In the genomic region with DNA sequence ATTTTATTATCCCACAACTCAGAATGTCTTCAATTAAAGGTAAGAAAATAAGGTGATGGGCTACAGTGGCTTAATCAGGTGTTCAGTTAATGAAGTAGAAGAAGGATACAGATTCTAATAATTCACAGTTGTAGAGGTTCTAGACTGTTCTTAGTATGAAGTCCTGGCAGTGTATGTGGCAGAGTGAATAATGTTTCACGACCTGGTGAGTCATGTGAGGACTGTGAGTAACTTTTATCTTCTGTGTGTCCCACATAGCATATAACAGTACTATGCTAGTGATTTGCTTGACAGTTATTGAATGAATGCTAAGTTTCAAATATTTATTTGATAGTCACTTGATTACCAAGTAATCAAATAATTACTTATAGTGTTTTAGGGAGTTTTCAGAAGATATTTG, we compare ENCODE assay signal across 13 cellular contexts. TPM values are rescaled to one million over a fixed set of nuclear protein-coding genes. Genes with fewer than 3 reads are reported as not detected.
DNase-seq lines count a peak whose midpoint lies in the region; ATAC-seq and TF ChIP-seq lines count a peak whose summit lies in the region.
"Had no signal": no experiment of that assay in that cellular context is flagged by ENCODE, and none has a peak within 500 bp of the region (broad histone marks: within the 10 kb centered on the region; RNA-seq: fewer than 3 reads in every experiment).

No MANE protein-coding gene starts in this region.

- H2AFZ ChIP-seq in HCT116 (ENCODE audit: low read depth, low read length, poor library complexity, severe bottlenecking): no peak overlapping the region

- 0 out of 2 replicates have a peak, but pooled peaks cover 3% of the 10 kb centered on the region for H4K20me1 ChIP-seq in HCT116 (ENCODE audit: insufficient read depth)

- H3K4me3 Mint-ChIP-seq in activated naive CD8-positive, alpha-beta T cell treated with anti-CD3 and anti-CD28 coated beads, Interleukin-2, amount 50 U/mL, for 24 hours: no peak overlapping the region
- no peak overlapping the region for H3K4me3 Mint-ChIP-seq in stimulated activated naive B cell treated with anti-CD40 and anti-IgM and Interleukin-4, amounts not matched to agents 10 μg/mL and 1 μg/mL and 100 μg/mL, for 72 hours
- H3K4me3 Mint-ChIP-seq: IgD-negative memory B cell; stimulated activated naive CD8-positive, alpha-beta T cell treated with anti-CD3 and anti-CD28 coated beads, Interleukin-15, Interleukin-2, amounts not matched to agents 100 ng/mL and 50 ng/mL, for 24 hours had no signal

- TF ChIP-seq CTCF in HCT116 (IDR thresholded peaks at IDR 0.05 in 2 of 3, conservative IDR thresholded peaks at IDR 0.05 in 1 of 3; ENCODE audit: borderline replicate concordance in 1 of 3, insufficient read depth in 1 of 3, low read depth in 2 of 3, low read length in 2 of 3): no peak
- TF ChIP-seq CTCF in lower leg skin (IDR thresholded peaks at IDR 0.05): no peak

- intact Hi-C loops in HCT116 (cut with micrococcal nuclease): no loop called here
- intact Hi-C loops in lower leg skin (cut with DNase I; ENCODE audit: low total_unique reads): no loop called here

- no peaks in the 10 kb centered on the region for H3K9me3 ChIP-seq in HCT116 (ENCODE audit: control insufficient read depth in 1 of 2, insufficient read depth in 1 of 2, low read depth in 1 of 2, low read length in 2 of 2)
- H3K9me3 ChIP-seq: SJCRH30 had no signal

- peak overlapping the region; percentile 15 for H3K27ac Mint-ChIP-seq in activated naive CD8-positive, alpha-beta T cell treated with anti-CD3 and anti-CD28 coated beads, Interleukin-2, amount 50 U/mL, for 24 hours
- H3K27ac Mint-ChIP-seq in stimulated activated naive B cell treated with anti-CD40 and anti-IgM and Interleukin-4, amounts not matched to agents 10 μg/mL and 1 μg/mL and 100 μg/mL, for 72 hours: no peak overlapping the region
- H3K27ac Mint-ChIP-seq: stimulated activated naive CD8-positive, alpha-beta T cell treated with anti-CD3 and anti-CD28 coated beads, Interleukin-15, Interleukin-2, amounts not matched to agents 100 ng/mL and 50 ng/mL, for 24 hours had no signal

- no peak for TF ChIP-seq POLR2A in HCT116 (IDR thresholded peaks at IDR 0.05; ENCODE audit: borderline replicate concordance, extremely low read depth, insufficient read depth, insufficient read length)
- TF ChIP-seq POLR2A in lower leg skin (IDR thresholded peaks at IDR 0.05): no peak

- H3K79me2 ChIP-seq in HCT116 (ENCODE audit: insufficient read depth, low read length): peaks cover 71% of the 10 kb centered on the region

- H3K36me3 Mint-ChIP-seq in activated naive CD8-positive, alpha-beta T cell treated with anti-CD3 and anti-CD28 coated beads, Interleukin-2, amount 50 U/mL, for 24 hours (ENCODE audit: low read depth): peaks cover 20% of the 10 kb centered on the region
- H3K36me3 Mint-ChIP-seq in stimulated activated naive B cell treated with anti-CD40 and anti-IgM and Interleukin-4, amounts not matched to agents 10 μg/mL and 1 μg/mL and 100 μg/mL, for 72 hours: peaks cover 9 to 16% of the 10 kb centered on the region in 2 donors

- TF ChIP-seq RAD21 in HCT116 (IDR thresholded peaks at IDR 0.05; ENCODE audit: low read depth): no peak

- WGBS in lower leg skin, 2 donors: 14 to 15% methylated on average over 1 of the region's 1 CpG

- peaks cover 10% of the 10 kb centered on the region for H3K4me1 Mint-ChIP-seq in activated naive CD8-positive, alpha-beta T cell treated with anti-CD3 and anti-CD28 coated beads, Interleukin-2, amount 50 U/mL, for 24 hours
- H3K4me1 Mint-ChIP-seq in stimulated activated naive B cell treated with anti-CD40 and anti-IgM and Interleukin-4, amounts not matched to agents 10 μg/mL and 1 μg/mL and 100 μg/mL, for 72 hours: peaks cover 4 to 8% of the 10 kb centered on the region in 2 donors

- H3K4me1 ChIP-seq in HCT116 (ENCODE audit: control insufficient read depth in 1 of 2, insufficient read depth in 2 of 2, low read length in 2 of 2): peaks cover 0 to 7% of the 10 kb centered on the region in 2 experiments; a peak in 1 of 4 replicates
- H3K4me1 ChIP-seq: SJCRH30 had no signal

- no peak overlapping the region for H3K4me3 ChIP-seq in HCT116 (replicated peaks in 1 of 2; ENCODE audit: low read depth in 1 of 2, low read length in 2 of 2)
- H3K4me3 ChIP-seq in lower leg skin (ENCODE audit: low read depth, poor library complexity, severe bottlenecking): no peak overlapping the region
- H3K4me3 ChIP-seq: SJCRH30 had no signal

- no peaks in the 10 kb centered on the region for H3K9me3 Mint-ChIP-seq in activated naive CD8-positive, alpha-beta T cell treated with anti-CD3 and anti-CD28 coated beads, Interleukin-2, amount 50 U/mL, for 24 hours
- H3K9me3 Mint-ChIP-seq in stimulated activated naive B cell treated with anti-CD40 and anti-IgM and Interleukin-4, amounts not matched to agents 10 μg/mL and 1 μg/mL and 100 μg/mL, for 72 hours: no peaks in the 10 kb centered on the region
- H3K9me3 Mint-ChIP-seq: IgD-negative memory B cell; stimulated activated naive CD8-positive, alpha-beta T cell treated with anti-CD3 and anti-CD28 coated beads, Interleukin-15, Interleukin-2, amounts not matched to agents 100 ng/mL and 50 ng/mL, for 24 hours had no signal

- no TSS peak for BruUV-seq in HCT116 (replicated peaks; lab: Mats Ljungman, UMichigan)

- H3K4me2 ChIP-seq in HCT116 (ENCODE audit: low read length): no peak overlapping the region

- DNase-seq in AG08396 (ENCODE audit: low spot score) (peak; percentile 28), HCT116 (ENCODE audit: low read depth, low spot score) (no peak), iris pigment epithelial cell (ENCODE audit: low read depth) (peak; percentile 82), SIG-M5 (lab: John Stamatoyannopoulos, UW) (no peak), lower leg skin (ENCODE audit: low spot score in 2 of 2) (no peak)
- DNase-seq in activated naive CD8-positive, alpha-beta T cell treated with anti-CD3 and anti-CD28 coated beads, Interleukin-2, amount 50 U/mL, for 24 hours: no peak
- DNase-seq in stimulated activated naive B cell treated with anti-CD40 and anti-IgM and Interleukin-4, amounts not matched to agents 10 μg/mL and 1 μg/mL and 100 μg/mL, for 72 hours: no peak
- DNase-seq: NCI-H2171; SJCRH30; stimulated activated CD4-positive, alpha-beta T cell treated with anti-CD3 and anti-CD28 coated beads, Interleukin-12 subunit alpha, Interleukin-12 subunit beta, amount 100 ng/mL, for 4 hours had no signal

- RAD21 ChIA-PET in HCT116 (lab: Charles Lee; ENCODE audit: low non-redundant PET in 1 of 2, low total read pairs in 2 of 2, uncharacterized antibody in 2 of 2, unreplicated experiment in 2 of 2): no interaction called here

- H3K9me2 ChIP-seq in HCT116 (ENCODE audit: insufficient read depth): no peaks in the 10 kb centered on the region

- H3K9ac ChIP-seq in HCT116 (ENCODE audit: low read length): no peak overlapping the region

- H3K27ac ChIP-seq in HCT116 (ENCODE audit: low read depth, low read length): no peak overlapping the region
- H3K27ac ChIP-seq: SJCRH30 had no signal

- ATAC-seq in HCT116 (peak; percentile 52; the same call in 1 of the 2 replicates), HG03108 (IDR thresholded peaks at IDR 0.05; ENCODE audit: unreplicated experiment) (no peak)
- peak; percentile 100 for ATAC-seq in activated naive CD8-positive, alpha-beta T cell treated with anti-CD3 and anti-CD28 coated beads, Interleukin-2, amount 50 U/mL, for 24 hours
- no peak for ATAC-seq in stimulated activated naive B cell treated with anti-CD40 and anti-IgM and Interleukin-4, amounts not matched to agents 10 μg/mL and 1 μg/mL and 100 μg/mL, for 72 hours (replicated peaks)

- H3K27me3 ChIP-seq in HCT116 (ENCODE audit: insufficient read depth, low read length): no peaks in the 10 kb centered on the region
- H3K27me3 ChIP-seq: SJCRH30 had no signal

- H3K36me3 ChIP-seq in HCT116 (ENCODE audit: control insufficient read depth in 1 of 2, insufficient read depth in 2 of 2, low read length in 2 of 2): peaks cover 15 to 23% of the 10 kb centered on the region in 2 experiments; a peak in 3 of 4 replicates

- CTCF ChIA-PET in HCT116 (lab: Charles Lee): no interaction called here

- H3K27me3 Mint-ChIP-seq in activated naive CD8-positive, alpha-beta T cell treated with anti-CD3 and anti-CD28 coated beads, Interleukin-2, amount 50 U/mL, for 24 hours: no peaks in the 10 kb centered on the region
- H3K27me3 Mint-ChIP-seq in stimulated activated naive B cell treated with anti-CD40 and anti-IgM and Interleukin-4, amounts not matched to agents 10 μg/mL and 1 μg/mL and 100 μg/mL, for 72 hours: no peaks in the 10 kb centered on the region
- H3K27me3 Mint-ChIP-seq: IgD-negative memory B cell; stimulated activated naive CD8-positive, alpha-beta T cell treated with anti-CD3 and anti-CD28 coated beads, Interleukin-15, Interleukin-2, amounts not matched to agents 100 ng/mL and 50 ng/mL, for 24 hours had no signal

- POLR2A ChIA-PET in HCT116 (lab: Charles Lee): no interaction called here

TF ChIP-seq in HCT116, 20 proteins besides CTCF, POLR2A, EP300 and RAD21:
- TF ChIP-seq POLR2AphosphoS5 (IDR thresholded peaks at IDR 0.05; ENCODE audit: low read depth, low read length): no peak
- TF ChIP-seq JUND (IDR thresholded peaks at IDR 0.05): 0 out of 2 replicates have a peak, but pooled peaks have one; percentile 14
- TF ChIP-seq, protein P1, sequence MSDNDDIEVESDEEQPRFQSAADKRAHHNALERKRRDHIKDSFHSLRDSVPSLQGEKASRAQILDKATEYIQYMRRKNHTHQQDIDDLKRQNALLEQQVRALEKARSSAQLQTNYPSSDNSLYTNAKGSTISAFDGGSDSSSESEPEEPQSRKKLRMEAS (IDR thresholded peaks at IDR 0.05): no peak
- no peak for TF ChIP-seq EGR1 (IDR thresholded peaks at IDR 0.05; ENCODE audit: low read depth)

RNA-seq across cellular contexts. Expression of a gene that starts 20.0 kb away (rescaled TPM):
- total RNA-seq in HCT116 (2021; ENCODE audit: unreplicated experiment) (0.20 TPM), lower leg skin (1 to 10 TPM in 2 of 4 donors, under 1 TPM in 2; 0.21 to 1.6 (median 0.89) TPM)
- polyA plus RNA-seq in HCT116 (2012): 0.12 and 0.13 TPM in 2 replicates

RNA-seq across cellular contexts. Expression of a gene that starts 31.6 kb away (rescaled TPM):
- total RNA-seq in HCT116 (2021; ENCODE audit: unreplicated experiment) (44.0 TPM), lower leg skin (10 to 100 TPM; 18.3 to 37.1 (median 21.1) TPM)
- polyA plus RNA-seq in HCT116 (2012): 10.9 and 14.7 TPM in 2 replicates

RNA-seq across cellular contexts. Expression of a gene that starts 36.7 kb away (rescaled TPM):
- total RNA-seq in HCT116 (2021; ENCODE audit: unreplicated experiment) (137 TPM), lower leg skin (10 to 100 TPM; 47.7 to 76.1 (median 67.0) TPM)
- 240 and 257 TPM in 2 replicates for polyA plus RNA-seq in HCT116 (2012)

Comparison
In these comparisons a context has a peak if more than half of its experiments do, and no peak if none do; other contexts are left out.
1. DNase-seq: peak in AG08396 (single experiment) and iris pigment epithelial cell (single experiment); none in HCT116 (single experiment), activated naive CD8-positive, alpha-beta T cell treated with anti-CD3 and anti-CD28 coated beads, Interleukin-2, amount 50 U/mL, for 24 hours (single experiment), stimulated activated naive B cell treated with anti-CD40 and anti-IgM and Interleukin-4, amounts not matched to agents 10 μg/mL and 1 μg/mL and 100 μg/mL, for 72 hours (single experiment), SIG-M5 (single experiment) and lower leg skin (0 of 2).
2. ATAC-seq: peak in HCT116 (single experiment) and activated naive CD8-positive, alpha-beta T cell treated with anti-CD3 and anti-CD28 coated beads, Interleukin-2, amount 50 U/mL, for 24 hours (single experiment); none in stimulated activated naive B cell treated with anti-CD40 and anti-IgM and Interleukin-4, amounts not matched to agents 10 μg/mL and 1 μg/mL and 100 μg/mL, for 72 hours (0 of 2) and HG03108 (single experiment).